ENCODE assay signal across 8 cellular contexts in the genomic region with DNA sequence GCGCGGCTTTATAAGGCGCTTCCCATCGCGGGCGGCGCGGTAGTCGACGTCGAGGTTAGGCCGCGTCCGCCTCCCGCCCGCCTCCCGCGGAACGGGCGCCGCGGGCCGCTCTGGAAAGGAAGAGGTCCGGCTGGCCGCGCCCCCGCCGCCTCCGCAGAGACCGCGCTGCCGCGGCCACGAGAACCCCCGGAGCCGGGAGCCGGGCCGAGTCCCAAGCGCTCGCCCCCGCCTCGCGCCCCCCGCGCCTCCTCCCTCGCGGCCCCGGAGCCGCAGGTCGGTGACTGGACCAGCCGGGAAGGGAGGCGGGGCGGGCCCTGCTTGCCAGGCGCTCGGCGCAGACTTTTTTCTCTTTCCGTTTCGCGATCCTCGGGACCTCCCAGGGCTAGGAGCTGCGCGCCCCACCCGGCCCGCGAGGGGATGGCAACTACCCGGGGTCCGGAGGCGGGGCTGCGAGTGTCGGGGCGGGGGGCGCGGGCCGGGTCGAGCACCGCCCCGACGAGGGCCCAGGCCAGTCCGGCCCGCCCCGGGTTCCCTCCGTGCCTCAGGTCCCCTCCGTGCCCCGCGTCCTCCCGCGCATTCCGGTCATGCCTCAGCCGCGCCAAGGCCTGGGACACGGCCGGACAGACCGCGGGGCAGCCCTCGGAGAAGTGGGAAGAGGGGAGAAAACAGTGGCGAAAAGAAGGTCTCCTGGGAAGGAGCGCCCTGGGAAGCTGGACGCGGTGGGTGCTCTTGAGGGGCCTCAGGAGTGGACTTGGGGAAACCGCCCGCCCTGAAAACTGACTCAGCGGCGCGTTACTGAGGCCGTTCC. TPM values are rescaled to one million over a fixed set of nuclear protein-coding genes. Genes with fewer than 3 reads are reported as not detected.
DNase-seq lines count a peak whose midpoint lies in the region; ATAC-seq, FAIRE-seq and TF ChIP-seq lines count a peak whose summit lies in the region.

No MANE protein-coding gene starts in this region.

- intact Hi-C loops in endothelial cell of umbilical vein (cut with micrococcal nuclease): loop anchor here (1.0 kb wide), 4 partner anchors 44 to 97 kb away; a partner anchor contains a TSS

- H3K27me3 ChIP-seq in endothelial cell of umbilical vein (ENCODE audit: control insufficient read depth in 2 of 2, insufficient read depth in 2 of 2, low read length in 2 of 2): no peaks in the 10 kb centered on the region

- H3K9me3 Mint-ChIP-seq in mesothelial cell of epicardium: no peaks in the 10 kb centered on the region

- H3K4me1 Mint-ChIP-seq in mesothelial cell of epicardium: peaks cover 53% of the 10 kb centered on the region

- H3K36me3 ChIP-seq in endothelial cell of umbilical vein (ENCODE audit: control insufficient read depth in 2 of 2, extremely low read depth in 1 of 2, insufficient read depth in 2 of 2, low read length in 2 of 2): peaks cover 0 to 3% of the 10 kb centered on the region in 2 experiments

- BruUV-seq in endothelial cell of umbilical vein (replicated peaks; lab: Mats Ljungman, UMichigan): no TSS peak

- POLR2A ChIA-PET in endothelial cell of umbilical vein (lab: Charles Lee): interaction anchor here (0.6 to 1.5 kb wide), 7 partner anchors 44 to 471 kb away, joined by 3 to 8 read pairs (median 5); a partner anchor contains a TSS

- H3K4me2 ChIP-seq in endothelial cell of umbilical vein (ENCODE audit: insufficient read depth, low read length): peak overlapping the region; percentile 65

- FAIRE-seq in endothelial cell of umbilical vein (lab: Jason Lieb, UNC): peak; percentile 90

- dilution Hi-C loops in endothelial cell of umbilical vein (cut with MboI; ENCODE audit: extremely low pct_ligation_motif_present, low sequenced_read_pairs): no loop called here

- no peaks in the 10 kb centered on the region for H3K9me3 ChIP-seq in endothelial cell of umbilical vein (replicated peaks; ENCODE audit: control insufficient read depth, insufficient read depth, low read length)

- peak overlapping the region; percentile 99 for H3K27ac ChIP-seq in endothelial cell of umbilical vein (ENCODE audit: insufficient read depth, low read depth, low read length)

- H3K4me3 ChIP-seq in endothelial cell of umbilical vein (replicated peaks in 1 of 3; ENCODE audit: insufficient read depth in 1 of 3, low read depth in 1 of 3, low read length in 3 of 3): peak overlapping the region; percentile 85 to 96 (median 89)

- no peaks in the 10 kb centered on the region for H3K27me3 Mint-ChIP-seq in mesothelial cell of epicardium (ENCODE audit: low read depth)

- CTCF ChIA-PET in endothelial cell of umbilical vein (lab: Charles Lee): interaction anchor here (0.9 to 1.8 kb wide), 12 partner anchors 44 to 239 kb away, joined by 3 to 13 read pairs (median 6); a partner anchor contains a TSS

- H4K20me1 ChIP-seq in endothelial cell of umbilical vein (replicated peaks; ENCODE audit: control insufficient read depth, extremely low read depth, insufficient read depth, low read length): no peaks in the 10 kb centered on the region

- peak overlapping the region; percentile 100 for H3K9ac ChIP-seq in endothelial cell of umbilical vein (replicated peaks; ENCODE audit: extremely low read depth, insufficient read depth, low read length)

- H3K9me1 ChIP-seq in endothelial cell of umbilical vein (replicated peaks; ENCODE audit: control insufficient read depth, extremely low read depth, insufficient read depth, low read length): no peaks in the 10 kb centered on the region

- no peak for TF ChIP-seq POLR2A in endothelial cell of umbilical vein (IDR thresholded peaks at IDR 0.05; ENCODE audit: low read depth, low read length)

- H3K4me3 Mint-ChIP-seq in mesothelial cell of epicardium: peak overlapping the region; percentile 70

- peak; percentile 24 to 60 for TF ChIP-seq CTCF in endothelial cell of umbilical vein (IDR thresholded peaks at IDR 0.05; ENCODE audit: extremely low read depth in 1 of 2, insufficient read depth in 1 of 2, low read depth in 1 of 2, low read length in 2 of 2)
- peak; percentile 64 for TF ChIP-seq CTCF in mesothelial cell of epicardium (IDR thresholded peaks at IDR 0.05; ENCODE audit: unreplicated experiment)

- DNase-seq in NCI-H524 (lab: John Stamatoyannopoulos, UW) (peak; percentile 25 to 74), NCI-H524 treated with DMSO at 0.1 percent for 48 hours (lab: John Stamatoyannopoulos, UW) (no peak), NCI-H226 (peak; percentile 88), activated T-cell treated with anti-CD3 and anti-CD28 coated beads for 1 hour (ENCODE audit: low read depth) (peak; percentile 31), endothelial cell of umbilical vein (ENCODE audit: low read depth, low spot score) (peak; percentile 95), mesothelial cell of epicardium (ENCODE audit: low spot score in 2 of 2, unreplicated experiment in 2 of 2) (peak; percentile 77 to 85)
- DNase-seq in stimulated activated CD8-positive, alpha-beta memory T cell treated with anti-CD3 and anti-CD28 coated beads, Interleukin-15, amount 100 ng/mL, for 48 hours (ENCODE audit: low read depth in 2 of 2): peak; percentile 55 to 61

- H3K79me2 ChIP-seq in endothelial cell of umbilical vein (ENCODE audit: control insufficient read depth, insufficient read depth, low read length): peaks cover 48% of the 10 kb centered on the region

- ATAC-seq in HG02852 (IDR thresholded peaks at IDR 0.05; ENCODE audit: unreplicated experiment): peak; percentile 69

- H2AFZ ChIP-seq in endothelial cell of umbilical vein (ENCODE audit: low read depth, low read length): peak overlapping the region; percentile 27

- peak overlapping the region; percentile 91 for H3K27ac Mint-ChIP-seq in mesothelial cell of epicardium

- peaks cover 42% of the 10 kb centered on the region for H3K4me1 ChIP-seq in endothelial cell of umbilical vein (ENCODE audit: control insufficient read depth, extremely low read depth, insufficient read depth, low read length)

- H3K36me3 Mint-ChIP-seq in mesothelial cell of epicardium: no peaks in the 10 kb centered on the region

TF ChIP-seq in endothelial cell of umbilical vein, 7 proteins besides CTCF, POLR2A, EP300 and RAD21:
- TF ChIP-seq FOS (IDR thresholded peaks at IDR 0.05; ENCODE audit: borderline replicate concordance, insufficient read depth, low read length): peak; percentile 38
- TF ChIP-seq EZH2 (IDR thresholded peaks at IDR 0.05; ENCODE audit: borderline replicate concordance, low read depth, low read length, severe bottlenecking): no peak
- TF ChIP-seq POLR2AphosphoS5 (IDR thresholded peaks at IDR 0.05; ENCODE audit: insufficient read depth, low read depth, low read length): peak; percentile 80

RNA-seq across cellular contexts. Expression of a gene that starts 0.4 kb away (rescaled TPM):
- total RNA-seq in endothelial cell of umbilical vein (119 and 121 TPM in 2 replicates), mesothelial cell of epicardium (33.1 to 34.5 TPM (median 33.8 TPM) in 3 replicates)
- 60.9 and 65.2 TPM in 2 replicates for polyA plus RNA-seq in endothelial cell of umbilical vein
- 42.0 and 51.0 TPM in 2 replicates for polyA plus RNA-seq in endothelial cell of umbilical vein (2011; cell fraction: cytosol; rRNA removed)
- polyA plus RNA-seq in endothelial cell of umbilical vein (2011; cell fraction: nucleus; rRNA removed): 71.1 and 99.1 TPM in 2 replicates
- polyA plus RNA-seq in endothelial cell of umbilical vein (2012): 82.1 and 86.7 TPM in 2 replicates
- 45.8 and 47.4 TPM in 2 replicates for polyA minus RNA-seq in endothelial cell of umbilical vein
- polyA minus RNA-seq in endothelial cell of umbilical vein (2011; cell fraction: cytosol; rRNA and poly(A)+ RNA removed): 3.8 TPM
- polyA minus RNA-seq in endothelial cell of umbilical vein (2011; cell fraction: nucleus; rRNA and poly(A)+ RNA removed): 26.0 and 56.3 TPM in 2 replicates
